21 cellular contexts compared by ENCODE assay signal in genomic region chr4:82786794-82787193, GRCh38. TPM values are rescaled to one million over a fixed set of nuclear protein-coding genes. Genes with fewer than 3 reads are reported as not detected.
DNase-seq lines count a peak whose midpoint lies in the region; TF ChIP-seq lines count a peak whose summit lies in the region.
"Had no signal": no experiment of that assay in that cellular context is flagged by ENCODE, and none has a peak within 500 bp of the region (broad histone marks: within the 10 kb centered on the region; RNA-seq: fewer than 3 reads in every experiment).

No MANE protein-coding gene starts in this region.

- no peak overlapping the region for H4K8ac ChIP-seq in H9 (replicated peaks; ENCODE audit: insufficient read length, low read depth, low read length)

- WGBS in H9 (ENCODE audit: extremely low coverage, insufficient read length, low lambda C conversion rate), result no CpG with 5 or more reads among the region's 4 CpGs

- H3K27ac Mint-ChIP-seq in H9, result no peak overlapping the region
- H3K27ac Mint-ChIP-seq in osteocyte (ENCODE audit: unreplicated experiment), result peak overlapping the region; percentile 9
- H3K27ac Mint-ChIP-seq in nephron progenitor cell, result no peak overlapping the region
- H3K27ac Mint-ChIP-seq: activated T-cell treated with anti-CD3 and anti-CD28 coated beads, Interleukin-2, amount 50 U/mL, for 24 hours; naive thymus-derived CD4-positive, alpha-beta T cell; T-cell had no signal

- no peaks in the 10 kb centered on the region for H3K79me2 ChIP-seq in H9 (ENCODE audit: insufficient read depth, low read length)

- H3K9me3 ChIP-seq in H9 (ENCODE audit: control insufficient read depth, low read depth, low read length), result no peaks in the 10 kb centered on the region
- H3K9me3 ChIP-seq: BLaER1 treated with 17β-estradiol and CSF1 and Interleukin-3, amounts not matched to agents 10 nM and 100 nM; gastrocnemius medialis; vagina had no signal

- H3K23me2 ChIP-seq in H9 (ENCODE audit: insufficient read length, low read depth, low read length, poor library complexity, severe bottlenecking), result no peaks in the 10 kb centered on the region

- H3K9ac ChIP-seq in H9 (ENCODE audit: extremely low read depth, insufficient read length, low read length), result no peak overlapping the region
- H3K9ac ChIP-seq: BLaER1 treated with 17β-estradiol and CSF1 and Interleukin-3, amounts not matched to agents 10 nM and 100 nM had no signal

- no peak overlapping the region for H3K4me2 ChIP-seq in H9 (ENCODE audit: insufficient read depth, insufficient read length, low read length)
- H3K4me2 ChIP-seq: BLaER1 treated with 17β-estradiol and CSF1 and Interleukin-3, amounts not matched to agents 10 nM and 100 nM had no signal

- no peak overlapping the region for H4K5ac ChIP-seq in H9 (ENCODE audit: insufficient read length, low read depth, low read length)

- H3K4me1 ChIP-seq in H9 (ENCODE audit: insufficient read depth, low read length), result no peaks in the 10 kb centered on the region
- H3K4me1 ChIP-seq: gastrocnemius medialis had no signal

- no peak overlapping the region for H4K91ac ChIP-seq in H9 (ENCODE audit: insufficient read length, low read depth, low read length)

- H2BK5ac ChIP-seq in H9 (ENCODE audit: insufficient read length, low read length), result no peak overlapping the region

- H3K4me1 Mint-ChIP-seq in H9 (peaks cover 35 to 45% of the 10 kb centered on the region in 2 experiments), osteocyte (ENCODE audit: unreplicated experiment) (peaks cover 52% of the 10 kb centered on the region), nephron progenitor cell (peaks cover 36% of the 10 kb centered on the region)
- H3K4me1 Mint-ChIP-seq: naive thymus-derived CD4-positive, alpha-beta T cell; T-cell had no signal

- H3K23ac ChIP-seq in H9 (ENCODE audit: insufficient read length, low read depth, low read length), result no peak overlapping the region

- H2BK120ac ChIP-seq in H9 (ENCODE audit: low read depth, low read length, poor library complexity, severe bottlenecking), result no peak overlapping the region

- H3K27me3 Mint-ChIP-seq in H9 (ENCODE audit: low read depth) (peaks cover 100% of the 10 kb centered on the region), osteocyte (ENCODE audit: unreplicated experiment) (no peaks in the 10 kb centered on the region), nephron progenitor cell (ENCODE audit: low read depth, poor library complexity) (peaks cover 24% of the 10 kb centered on the region)

- no peak overlapping the region for H3K4ac ChIP-seq in H9 (ENCODE audit: low read depth, low read length)

- no peak overlapping the region for H2AK5ac ChIP-seq in H9 (ENCODE audit: insufficient read length, low read length)

- H3K4me3 Mint-ChIP-seq in H9, result no peak overlapping the region
- no peak overlapping the region for H3K4me3 Mint-ChIP-seq in osteocyte (ENCODE audit: unreplicated experiment)
- H3K4me3 Mint-ChIP-seq in nephron progenitor cell, result no peak overlapping the region
- H3K4me3 Mint-ChIP-seq: activated T-cell treated with anti-CD3 and anti-CD28 coated beads, Interleukin-2, amount 50 U/mL, for 24 hours; naive thymus-derived CD4-positive, alpha-beta T cell; T-cell had no signal

- no peak overlapping the region for H3K18ac ChIP-seq in H9 (ENCODE audit: insufficient read length, low read depth, low read length)

- no peak overlapping the region for H3K14ac ChIP-seq in H9 (ENCODE audit: insufficient read depth, low read length)

- H3T11ph ChIP-seq in H9 (ENCODE audit: low read length), result no peak overlapping the region

- DNase-seq in H9, result peak; percentile 1
- peak; percentile 20 for DNase-seq in NCI-H2227 (lab: John Stamatoyannopoulos, UW; ENCODE audit: unreplicated experiment)
- peak; percentile 83 for DNase-seq in dermis blood vessel endothelial cell
- no peak for DNase-seq in osteocyte (ENCODE audit: extremely low spot score, unreplicated experiment)
- no peak for DNase-seq in nephron progenitor cell
- no peak for DNase-seq in A172 (ENCODE audit: low spot score)
- no peak for DNase-seq in stimulated activated CD8-positive, alpha-beta memory T cell treated with anti-CD3 and anti-CD28 coated beads, Interleukin-4, amount 100 ng/mL, for 48 hours
- DNase-seq: activated CD4-positive, alpha-beta T cell treated with anti-CD3 and anti-CD28 coated beads for 48 hours; activated gamma-delta T cell; activated T-cell treated with anti-CD3 and anti-CD28 coated beads, Interleukin-2, amount 50 U/mL, for 24 hours; cerebellar nuclear complex; DMS53; gastrocnemius medialis; KG1; naive thymus-derived CD4-positive, alpha-beta T cell; NCI-H2029 treated with DMSO at 0.1 percent for 48 hours; NCI-H345; stimulated activated naive CD8-positive, alpha-beta T cell treated with anti-CD3 and anti-CD28 coated beads, Interleukin-15, Interleukin-2, amounts not matched to agents 100 U/mL and 50 U/mL, for 24 hours; T-cell had no signal

- no peak overlapping the region for H3K56ac ChIP-seq in H9 (ENCODE audit: insufficient read length, low read depth, low read length)

- no peak overlapping the region for H3K27ac ChIP-seq in H9 (ENCODE audit: insufficient read length, low read depth, low read length)
- H3K27ac ChIP-seq: BLaER1 treated with 17β-estradiol and CSF1 and Interleukin-3, amounts not matched to agents 10 nM and 100 nM; gastrocnemius medialis; vagina had no signal

- H2BK12ac ChIP-seq in H9 (ENCODE audit: insufficient read length, low read depth, low read length), result no peak overlapping the region

- no peaks in the 10 kb centered on the region for H3K79me1 ChIP-seq in H9 (ENCODE audit: insufficient read depth, low read depth, low read length, poor library complexity, severe bottlenecking)

- H3K36me3 Mint-ChIP-seq in H9 (ENCODE audit: insufficient read depth in 1 of 3, low read depth in 3 of 3) (no peaks in the 10 kb centered on the region), osteocyte (ENCODE audit: unreplicated experiment) (peaks cover 2% of the 10 kb centered on the region), nephron progenitor cell (ENCODE audit: low read depth) (peaks cover 11% of the 10 kb centered on the region)
- H3K36me3 Mint-ChIP-seq: naive thymus-derived CD4-positive, alpha-beta T cell; T-cell had no signal

- H2BK20ac ChIP-seq in H9 (ENCODE audit: low read depth, low read length, poor library complexity, severe bottlenecking), result no peak overlapping the region

- peaks cover 0 to 22% of the 10 kb centered on the region in 2 experiments; a peak in 2 of 5 replicates for H3K9me3 Mint-ChIP-seq in H9
- no peaks in the 10 kb centered on the region for H3K9me3 Mint-ChIP-seq in osteocyte (ENCODE audit: unreplicated experiment)
- no peaks in the 10 kb centered on the region for H3K9me3 Mint-ChIP-seq in nephron progenitor cell
- H3K9me3 Mint-ChIP-seq: activated T-cell treated with anti-CD3 and anti-CD28 coated beads, Interleukin-2, amount 50 U/mL, for 24 hours; naive thymus-derived CD4-positive, alpha-beta T cell; T-cell had no signal

- no peak overlapping the region for H2AFZ ChIP-seq in H9 (ENCODE audit: low read length)

- TF ChIP-seq CTCF in H9 (conservative IDR thresholded peaks at IDR 0.05) (no peak), osteocyte (IDR thresholded peaks at IDR 0.05) (no peak), nephron progenitor cell (IDR thresholded peaks at IDR 0.05) (no peak)

- no peak overlapping the region for H2BK15ac ChIP-seq in H9 (ENCODE audit: low read depth, low read length)

- H4K20me1 ChIP-seq in H9 (ENCODE audit: control insufficient read depth, insufficient read depth, insufficient read length), result no peaks in the 10 kb centered on the region

- H3K27me3 ChIP-seq in H9 (ENCODE audit: insufficient read depth, low read length), result peaks cover 80% of the 10 kb centered on the region
- H3K27me3 ChIP-seq: BLaER1 treated with 17β-estradiol and CSF1 and Interleukin-3, amounts not matched to agents 10 nM and 100 nM; vagina had no signal

RNA-seq across cellular contexts. Expression of gene SCD5, which starts 11.8 kb away (rescaled TPM):
- total RNA-seq in H9 (2021) (0.68 and 0.86 TPM in 2 replicates), dermis blood vessel endothelial cell (55.6 and 60.1 TPM in 2 replicates), osteocyte (23.7 and 23.9 TPM in 2 replicates)
- 11.9 and 16.6 TPM in 2 replicates for total RNA-seq in A172 (2014; rRNA removed; shearing (Covaris generic))

Comparison
In these comparisons a context has a peak if more than half of its experiments do, and no peak if none do; other contexts are left out.
1. DNase-seq: peak in H9 (single experiment), NCI-H2227 (single experiment) and dermis blood vessel endothelial cell (single experiment); none in osteocyte (single experiment), nephron progenitor cell (single experiment), A172 (single experiment) and stimulated activated CD8-positive, alpha-beta memory T cell treated with anti-CD3 and anti-CD28 coated beads, Interleukin-4, amount 100 ng/mL, for 48 hours (single experiment).